ENCODE assay signal across 21 cellular contexts in genomic region chr3:53518495-53518981, GRCh38. TPM values are rescaled to one million over a fixed set of nuclear protein-coding genes. Genes with fewer than 3 reads are reported as not detected.
DNase-seq lines count a peak whose midpoint lies in the region; ATAC-seq and TF ChIP-seq lines count a peak whose summit lies in the region.
"Had no signal": no experiment of that assay in that cellular context is flagged by ENCODE, and none has a peak within 500 bp of the region (broad histone marks: within the 10 kb centered on the region; RNA-seq: fewer than 3 reads in every experiment).

No MANE protein-coding gene starts in this region.

- H2AK5ac ChIP-seq in IMR-90 (ENCODE audit: low read depth, low read length) = no peak overlapping the region

- dilution Hi-C loops in IMR-90 (cut with HindIII; ENCODE audit: low sequenced_read_pairs, unreplicated experiment) = no loop called here

- no peak overlapping the region for H2AFZ ChIP-seq in IMR-90 (replicated peaks; ENCODE audit: low read length, poor library complexity)

- no peak for TF ChIP-seq CTCF in IMR-90 (conservative IDR thresholded peaks at IDR 0.05; ENCODE audit: low read depth, low read length)
- TF ChIP-seq CTCF in Panc1 (IDR thresholded peaks at IDR 0.05) = no peak
- TF ChIP-seq CTCF in foreskin fibroblast (IDR thresholded peaks at IDR 0.05; ENCODE audit: low read depth, low read length) = no peak
- TF ChIP-seq CTCF in endodermal cell (conservative IDR thresholded peaks at IDR 0.05) = no peak

- no peak overlapping the region for H2BK120ac ChIP-seq in IMR-90 (ENCODE audit: low read depth, low read length)

- H3K36me3 ChIP-seq in IMR-90 (ENCODE audit: control insufficient read depth, insufficient read depth, low read length) (no peaks in the 10 kb centered on the region), Panc1 (ENCODE audit: control insufficient read depth, insufficient read depth, low read length) (no peaks in the 10 kb centered on the region), endodermal cell (ENCODE audit: control insufficient read depth, insufficient read depth, low read length) (no peaks in the 10 kb centered on the region)
- H3K36me3 ChIP-seq: breast epithelium had no signal

- intact Hi-C loops in IMR-90 (cut with micrococcal nuclease) = loop anchor here (10.0 kb wide), 1 partner anchor 224 kb away; no protein-coding TSS in a partner anchor
- intact Hi-C loops in Panc1 (cut with micrococcal nuclease; ENCODE audit: unreplicated experiment) = no loop called here

- DNase-seq in IMR-90 (no peak), Panc1 (ENCODE audit: low read depth, low spot score) (no peak), foreskin fibroblast (peak; percentile 1 to 17), putamen (ENCODE audit: low spot score) (peak; percentile 41), 8988T (no peak), endodermal cell (no peak), NCI-H1048 (lab: John Stamatoyannopoulos, UW) (no peak)
- DNase-seq: activated CD4-positive, CD25-positive, alpha-beta regulatory T cell; activated naive CD4-positive, alpha-beta T cell treated with Interleukin-2 at 50 U/mL for 16 hours; C1 segment of cervical spinal cord; DMS79 treated with DMSO at 0.1 percent for 48 hours; effector CD4-positive, alpha-beta T cell; H7; midbrain; NCI-H524 treated with DMSO at 0.1 percent for 48 hours; nucleus accumbens; stimulated activated naive CD4-positive, alpha-beta T cell; T-cell had no signal

- H4K20me1 ChIP-seq in IMR-90 (ENCODE audit: insufficient read depth, low read length) = no peaks in the 10 kb centered on the region

- H3K23ac ChIP-seq in IMR-90 (ENCODE audit: low read depth, low read length) = no peak overlapping the region

- no CpG with 5 or more reads among the region's 6 CpGs for WGBS in IMR-90 (ENCODE audit: extremely low coverage in 2 of 2, insufficient read length in 1 of 2), 2 experiments
- WGBS in endodermal cell (ENCODE audit: insufficient coverage in 1 of 2, insufficient read length in 1 of 2), 2 experiments = 91 to 95% methylated on average over 6 of the region's 6 CpGs

- H3K4me1 Mint-ChIP-seq in endodermal cell = no peaks in the 10 kb centered on the region
- H3K4me1 Mint-ChIP-seq: T-cell had no signal

- POLR2A ChIA-PET in IMR-90 (lab: Charles Lee; ENCODE audit: unreplicated experiment) (no interaction called here), Panc1 (lab: Charles Lee) (no interaction called here)

- H2AK9ac ChIP-seq in IMR-90 (replicated peaks; ENCODE audit: low read depth, low read length, poor library complexity) = no peak overlapping the region

- no peak overlapping the region for H4K5ac ChIP-seq in IMR-90 (ENCODE audit: low read depth, low read length)

- H3K56ac ChIP-seq in IMR-90 (ENCODE audit: extremely low read depth, insufficient read depth, low read length) = no peak overlapping the region

- H2BK5ac ChIP-seq in IMR-90 (ENCODE audit: low read depth, low read length, poor library complexity, severe bottlenecking) = no peak overlapping the region

- H3K27ac ChIP-seq in IMR-90 (ENCODE audit: insufficient read depth, low read length) (no peak overlapping the region), Panc1 (ENCODE audit: low read length) (peak overlapping the region; percentile 92), endodermal cell (ENCODE audit: low read depth, low read length) (no peak overlapping the region)

- H3K4me1 ChIP-seq in IMR-90 (ENCODE audit: control insufficient read depth, insufficient read depth, low read length) (no peaks in the 10 kb centered on the region), Panc1 (ENCODE audit: control insufficient read depth, insufficient read depth, low read length) (peaks cover 21% of the 10 kb centered on the region), endodermal cell (ENCODE audit: control insufficient read depth, insufficient read depth, low read length) (no peaks in the 10 kb centered on the region)

- no peaks in the 10 kb centered on the region for H3K79me1 ChIP-seq in IMR-90 (ENCODE audit: low read depth in 1 of 2, low read length in 2 of 2)

- BruUV-seq in IMR-90 (replicated peaks; lab: Mats Ljungman, UMichigan) = no TSS peak
- no TSS peak for BruUV-seq in Panc1 (replicated peaks; lab: Mats Ljungman, UMichigan)

- H4K91ac ChIP-seq in IMR-90 (ENCODE audit: insufficient read depth, low read depth, low read length) = no peak overlapping the region

- H3K4me3 ChIP-seq in IMR-90 (ENCODE audit: insufficient read depth, low read depth, low read length) (no peak overlapping the region), Panc1 (ENCODE audit: low read depth in 2 of 2, low read length in 2 of 2) (peak overlapping the region in 1 of 2 experiments; percentile 50; a peak in 2 of 4 replicates), foreskin fibroblast (ENCODE audit: low read depth in 1 of 2, low read length in 2 of 2) (no peak overlapping the region), endodermal cell (ENCODE audit: low read length) (no peak overlapping the region)
- H3K4me3 ChIP-seq: breast epithelium, smooth muscle cell had no signal

- H3K4me2 ChIP-seq in IMR-90 (ENCODE audit: low read depth, low read length) = no peak overlapping the region
- H3K4me2 ChIP-seq: smooth muscle cell had no signal

- no peak overlapping the region for H2BK15ac ChIP-seq in IMR-90 (ENCODE audit: low read depth, low read length)

- H3K27me3 ChIP-seq in IMR-90 (ENCODE audit: control insufficient read depth, insufficient read depth, low read length) = peaks cover 3% of the 10 kb centered on the region; the same call in 1 of the 2 replicates
- H3K27me3 ChIP-seq in Panc1 (ENCODE audit: control insufficient read depth, insufficient read depth, low read length) = no peaks in the 10 kb centered on the region
- H3K27me3 ChIP-seq in endodermal cell (ENCODE audit: control insufficient read depth, insufficient read depth, low read length, poor library complexity, severe bottlenecking) = no peaks in the 10 kb centered on the region
- H3K27me3 ChIP-seq: breast epithelium had no signal

- in situ Hi-C loops in IMR-90 (cut with MboI; ENCODE audit: low sequenced_read_pairs) (no loop called here), Panc1 (cut with HindIII; ENCODE audit: low pct_unique_long_range_greater_than_20kb, low sequenced_read_pairs) (no loop called here)

- H3K27ac Mint-ChIP-seq in endodermal cell = no peak overlapping the region
- H3K27ac Mint-ChIP-seq: T-cell had no signal

- no peak overlapping the region for H3K14ac ChIP-seq in IMR-90 (replicated peaks; ENCODE audit: low read depth, low read length)

- no peaks in the 10 kb centered on the region for H3K9me3 ChIP-seq in IMR-90 (ENCODE audit: control insufficient read depth, insufficient read depth, low read length)
- no peaks in the 10 kb centered on the region for H3K9me3 ChIP-seq in Panc1 (ENCODE audit: control insufficient read depth, insufficient read depth, low read depth, low read length)
- no peaks in the 10 kb centered on the region for H3K9me3 ChIP-seq in endodermal cell (ENCODE audit: control insufficient read depth, low read length)
- H3K9me3 ChIP-seq: breast epithelium had no signal

- H2BK20ac ChIP-seq in IMR-90 (ENCODE audit: low read depth, low read length) = no peak overlapping the region

- no peak overlapping the region for H3K18ac ChIP-seq in IMR-90 (ENCODE audit: low read depth, low read length)

- no peaks in the 10 kb centered on the region for H3K9me3 Mint-ChIP-seq in endodermal cell
- H3K9me3 Mint-ChIP-seq: T-cell had no signal

- CTCF ChIA-PET in IMR-90 (lab: Yijun Ruan, JAX) (no interaction called here), Panc1 (lab: Charles Lee) (no interaction called here)

- no peak for TF ChIP-seq POLR2A in IMR-90 (IDR thresholded peaks at IDR 0.05; ENCODE audit: low read depth, low read length)

- TF ChIP-seq RAD21 in IMR-90 (IDR thresholded peaks at IDR 0.05; ENCODE audit: low read length) = no peak

- ATAC-seq in IMR-90 (ENCODE audit: low read depth) (no peak), Panc1 (peak; percentile 89), GM18498 (IDR thresholded peaks at IDR 0.05; ENCODE audit: unreplicated experiment) (no peak)
- ATAC-seq: T-cell had no signal

- H3K4me3 Mint-ChIP-seq in endodermal cell = no peak overlapping the region
- H3K4me3 Mint-ChIP-seq: T-cell had no signal

- no peaks in the 10 kb centered on the region for H3K36me3 Mint-ChIP-seq in endodermal cell (ENCODE audit: low read depth)
- H3K36me3 Mint-ChIP-seq: T-cell had no signal

- H3K9ac ChIP-seq in IMR-90 (ENCODE audit: low read depth, low read length) (no peak overlapping the region), endodermal cell (ENCODE audit: extremely low read depth, low read length, poor library complexity, severe bottlenecking) (no peak overlapping the region)

- no peak overlapping the region for H4K8ac ChIP-seq in IMR-90 (ENCODE audit: low read depth in 2 of 2, low read length in 2 of 2)

- H3K27me3 Mint-ChIP-seq in endodermal cell (ENCODE audit: insufficient read depth) = peaks cover 2% of the 10 kb centered on the region

- no peak overlapping the region for H3K4ac ChIP-seq in IMR-90 (ENCODE audit: low read depth, low read length)

- no peaks in the 10 kb centered on the region for H3K9me1 ChIP-seq in IMR-90 (ENCODE audit: insufficient read depth, low read length)

TF ChIP-seq in IMR-90, 13 proteins besides CTCF, POLR2A, EP300 and RAD21 (continues in another document):
- TF ChIP-seq USF2 (IDR thresholded peaks at IDR 0.05; ENCODE audit: low read depth, low read length) (no peak), MXI1 (IDR thresholded peaks at IDR 0.05; ENCODE audit: borderline replicate concordance, low read depth, low read length) (no peak), NFE2L2 (IDR thresholded peaks at IDR 0.05; ENCODE audit: low read depth, low read length) (no peak), RCOR1 (IDR thresholded peaks at IDR 0.05; ENCODE audit: insufficient replicate concordance, low read length) (no peak)

RNA-seq across cellular contexts. Expression of gene CACNA1D, which starts 24.1 kb away (rescaled TPM):
- total RNA-seq in IMR-90 (2012; rRNA removed) = under 0.01 TPM in 1 of 2 replicates, not detected in the other
- 0.07 TPM in 2 replicates for polyA plus RNA-seq in IMR-90 (2012; rRNA removed)
- polyA plus RNA-seq in IMR-90 (2012; cell fraction: cytosol; rRNA removed) = not detected in 2 replicates
- 0.01 and 0.09 TPM in 2 replicates for polyA plus RNA-seq in IMR-90 (2012; cell fraction: nucleus; rRNA removed; ENCODE audit: low replicate concordance)
- 23.0 TPM for total RNA-seq in Panc1 (2021; ENCODE audit: unreplicated experiment)
- polyA plus RNA-seq in Panc1 (2012; ENCODE audit: insufficient read length) = 14.8 TPM
- 1 to 10 TPM; 2.2 to 3.8 TPM for total RNA-seq in endodermal cell
- polyA plus RNA-seq in endodermal cell (2013, experiment 1 of 2) = 0.61 TPM
- 0.79 TPM for polyA plus RNA-seq in endodermal cell (2013, experiment 2 of 2)

Comparison
In these comparisons a context has a peak if more than half of its experiments do, and no peak if none do; other contexts are left out.
1. DNase-seq: peak in foreskin fibroblast (2 of 2) and putamen (single experiment); none in IMR-90 (single experiment), Panc1 (single experiment), 8988T (single experiment), endodermal cell (single experiment) and NCI-H1048 (single experiment).